In the genomic region with DNA sequence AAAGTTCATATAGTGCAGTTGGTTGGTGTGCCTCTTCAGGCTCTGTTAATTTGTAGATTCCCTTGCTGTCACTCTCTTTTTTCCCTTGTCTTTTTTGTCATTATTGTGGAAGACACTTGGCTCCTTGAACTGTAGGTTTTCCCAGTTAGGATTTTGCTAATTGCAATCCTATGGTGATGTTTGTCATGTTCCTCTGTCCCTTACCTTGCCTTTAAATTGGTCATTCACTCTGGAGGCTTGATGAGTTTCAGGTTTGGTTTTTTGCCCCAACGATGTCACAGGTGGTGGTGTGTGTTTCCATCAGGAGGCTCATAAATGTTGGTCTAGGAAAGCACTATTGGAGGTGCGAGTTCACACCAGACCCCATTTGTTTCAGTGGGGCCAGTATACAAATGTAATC, we compare ENCODE assay signal across 27 cellular contexts.
"Had no signal": no experiment of that assay in that cellular context is flagged by ENCODE, and none has a peak within 500 bp of the region (broad histone marks: within the 10 kb centered on the region; RNA-seq: fewer than 3 reads in every experiment).

No MANE protein-coding gene starts in this region.

- H3K27ac ChIP-seq: stomach, suprapubic skin, testis, thoracic aorta, thyroid gland, tibial artery, tibial nerve, transverse colon, upper lobe of left lung, upper lobe of right lung, uterus, vagina had no signal

- ATAC-seq: stimulated activated effector memory CD8-positive, alpha-beta T cell treated with anti-CD3 and anti-CD28 coated beads, Interleukin-12 subunit alpha, Interleukin-12 subunit beta, amount 100 ng/mL, for 72 hours; stimulated activated memory B cell treated with anti-CD40 and anti-IgM and Interleukin-4, amounts not matched to agents 10 μg/mL and 1 μg/mL and 100 μg/mL, for 72 hours; stimulated activated naive B cell treated with anti-CD40 and anti-IgM and Interleukin-4, amounts not matched to agents 10 μg/mL and 1 μg/mL and 100 μg/mL, for 72 hours; stimulated activated naive CD8-positive, alpha-beta T cell treated with anti-CD3 and anti-CD28 coated beads, Interleukin-15, amount 100 ng/mL, for 72 hours; stimulated activated naive CD8-positive, alpha-beta T cell treated with anti-CD3 and anti-CD28 coated beads, Interleukin-15, Interleukin-2, amounts not matched to agents 100 U/mL and 50 U/mL, for 24 hours; upper lobe of right lung had no signal

- H3K36me3 ChIP-seq: thoracic aorta, thyroid gland, transverse colon, upper lobe of right lung, uterus had no signal

- FAIRE-seq: urothelium cell line had no signal

- H3K27me3 ChIP-seq: stomach, suprapubic skin, testis, thyroid gland, tibial artery, tibial nerve, transverse colon, upper lobe of left lung, upper lobe of right lung, uterus, vagina had no signal

- H3K4me3 ChIP-seq: stomach, suprapubic skin, testis, thoracic aorta, thyroid gland, tibial artery, tibial nerve, transverse colon, upper lobe of left lung, upper lobe of right lung, uterus, vagina had no signal

- H3K9me3 ChIP-seq: suprapubic skin, testis, thyroid gland, transverse colon, upper lobe of left lung, upper lobe of right lung, uterus, vagina had no signal

- H3K4me1 ChIP-seq: upper lobe of left lung, upper lobe of right lung, uterus had no signal

- DNase-seq: stimulated activated CD4-positive, alpha-beta T cell treated with anti-CD3 and anti-CD28 coated beads, Interleukin-2, amount 100 ng/mL, for 48 hours; stimulated activated CD4-positive, alpha-beta T cell treated with anti-CD3 and anti-CD28 coated beads, Interleukin-4, amount 100 ng/mL, for 1 hour; stimulated activated CD4-positive, alpha-beta T cell treated with anti-CD3 and anti-CD28 coated beads, Interleukin-4, amount 100 ng/mL, for 24 hours; stimulated activated CD4-positive, alpha-beta T cell treated with anti-CD3 and anti-CD28 coated beads, Interleukin-4, amount 100 ng/mL, for 4 hours; stimulated activated CD8-positive, alpha-beta memory T cell treated with anti-CD3 and anti-CD28 coated beads, Interleukin-4, amount 100 ng/mL, for 48 hours; stimulated activated naive B cell treated with anti-CD40 and anti-IgM and Interleukin-4, amounts not matched to agents 10 μg/mL and 1 μg/mL and 100 μg/mL, for 72 hours; stimulated activated naive CD4-positive, alpha-beta T cell; stimulated activated naive CD4-positive, alpha-beta T cell treated with Interleukin-2 at 50 U/mL for 16 hours; stimulated activated naive CD8-positive, alpha-beta T cell treated with anti-CD3 and anti-CD28 coated beads, Interleukin-15, amount 100 ng/mL, for 72 hours; stimulated activated naive CD8-positive, alpha-beta T cell treated with anti-CD3 and anti-CD28 coated beads, Interleukin-15, Interleukin-2, amounts not matched to agents 100 U/mL and 50 U/mL, for 24 hours; stomach; substantia nigra; testis; thyroid gland; tibial artery; transverse colon; trophoblast cell; upper lobe of left lung; upper lobe of right lung; uterus had no signal
